ENCODE assay signal across 29 cellular contexts in the genomic region with DNA sequence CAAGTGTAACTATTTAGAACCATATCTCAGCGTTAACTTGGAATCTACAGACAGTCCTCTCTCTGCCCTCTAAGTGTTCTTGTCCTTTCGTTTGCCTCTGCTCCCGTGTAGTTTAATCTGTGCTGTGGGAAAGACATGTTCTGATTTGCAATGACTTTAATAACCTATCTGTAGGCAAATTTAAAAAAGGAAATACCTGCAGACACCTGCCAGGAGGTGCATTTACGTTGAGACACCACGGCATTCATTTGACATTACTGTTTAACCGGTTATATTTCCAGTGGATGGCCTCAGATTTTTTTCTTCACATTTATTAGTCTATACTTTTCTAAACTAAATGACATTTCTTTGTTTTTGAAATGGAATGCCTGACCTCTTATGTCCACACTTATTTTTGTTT.
"Had no signal": no experiment of that assay in that cellular context is flagged by ENCODE, and none has a peak within 500 bp of the region (broad histone marks: within the 10 kb centered on the region; RNA-seq: fewer than 3 reads in every experiment).

No MANE protein-coding gene starts in this region.

- H3K27me3 Mint-ChIP-seq: progenitor cell of endocrine pancreas; stimulated activated naive B cell treated with anti-CD40 and anti-IgM and Interleukin-4, amounts not matched to agents 10 μg/mL and 1 μg/mL and 100 μg/mL, for 72 hours; stimulated activated naive CD8-positive, alpha-beta T cell treated with anti-CD3 and anti-CD28 coated beads, Interleukin-15, Interleukin-2, amounts not matched to agents 100 ng/mL and 50 ng/mL, for 24 hours had no signal

- H3K4me1 ChIP-seq: neural progenitor cell, parathyroid adenoma, psoas muscle, right lobe of liver, sigmoid colon, stomach, thyroid gland, tibial nerve, upper lobe of left lung, vagina had no signal

- H3K9me3 Mint-ChIP-seq: nephron, neural progenitor cell had no signal

- H3K27me3 ChIP-seq: neural progenitor cell, ovary, right lobe of liver, sigmoid colon, stomach, thyroid gland, tibial nerve, upper lobe of left lung, vagina had no signal

- H3K27ac ChIP-seq: neural progenitor cell, ovary, parathyroid adenoma, psoas muscle, right lobe of liver, sigmoid colon, stomach, thoracic aorta, thyroid gland, tibial nerve, upper lobe of left lung, vagina had no signal

- H3K4me3 ChIP-seq: neural progenitor cell, ovary, psoas muscle, right lobe of liver, sigmoid colon, stomach, thoracic aorta, thyroid gland, tibial nerve, upper lobe of left lung, vagina had no signal

- H3K4me3 Mint-ChIP-seq: natural killer cell; nephron; neural progenitor cell; stimulated activated effector memory CD8-positive, alpha-beta T cell treated with anti-CD3 and anti-CD28 coated beads, Interleukin-12 subunit alpha, Interleukin-12 subunit beta, amount 100 ng/mL, for 72 hours; stimulated activated naive B cell treated with anti-CD40 and anti-IgM and Interleukin-4, amounts not matched to agents 10 μg/mL and 1 μg/mL and 100 μg/mL, for 72 hours; stimulated activated naive CD8-positive, alpha-beta T cell treated with anti-CD3 and anti-CD28 coated beads, Interleukin-15, Interleukin-2, amounts not matched to agents 100 ng/mL and 50 ng/mL, for 24 hours had no signal

- FAIRE-seq: small intestine, urothelium cell line had no signal

- H3K9ac ChIP-seq: neural progenitor cell, parathyroid adenoma had no signal

- H3K27ac Mint-ChIP-seq: natural killer cell; nephron; neural progenitor cell; progenitor cell of endocrine pancreas; stimulated activated effector memory CD8-positive, alpha-beta T cell treated with anti-CD3 and anti-CD28 coated beads, Interleukin-12 subunit alpha, Interleukin-12 subunit beta, amount 100 ng/mL, for 72 hours; stimulated activated naive B cell treated with anti-CD40 and anti-IgM and Interleukin-4, amounts not matched to agents 10 μg/mL and 1 μg/mL and 100 μg/mL, for 72 hours; stimulated activated naive CD8-positive, alpha-beta T cell treated with anti-CD3 and anti-CD28 coated beads, Interleukin-15, Interleukin-2, amounts not matched to agents 100 ng/mL and 50 ng/mL, for 24 hours had no signal

- ATAC-seq: natural killer cell; psoas muscle; right cardiac atrium; right lobe of liver; stimulated activated effector memory CD8-positive, alpha-beta T cell treated with anti-CD3 and anti-CD28 coated beads, Interleukin-12 subunit alpha, Interleukin-12 subunit beta, amount 100 ng/mL, for 72 hours; stimulated activated naive B cell treated with anti-CD40 and anti-IgM and Interleukin-4, amounts not matched to agents 10 μg/mL and 1 μg/mL and 100 μg/mL, for 72 hours had no signal

- H3K79me2 ChIP-seq: parathyroid adenoma had no signal

- DNase-seq: natural killer cell; occipital lobe; ovary; posterior cingulate gyrus; psoas muscle; right cardiac atrium; right lobe of liver; sigmoid colon; small intestine; stimulated activated CD4-positive, alpha-beta T cell treated with anti-CD3 and anti-CD28 coated beads, Interleukin-15, amount 100 ng/mL, for 24 hours; stimulated activated CD4-positive, alpha-beta T cell treated with anti-CD3 and anti-CD28 coated beads, Interleukin-2, amount 100 ng/mL, for 24 hours; stimulated activated CD4-positive, alpha-beta T cell treated with anti-CD3 and anti-CD28 coated beads, Interleukin-2, amount 100 ng/mL, for 48 hours; stimulated activated CD4-positive, alpha-beta T cell treated with anti-CD3 and anti-CD28 coated beads, Interleukin-4, amount 100 ng/mL, for 24 hours; stimulated activated naive B cell treated with anti-CD40 and anti-IgM and Interleukin-4, amounts not matched to agents 10 μg/mL and 1 μg/mL and 100 μg/mL, for 72 hours; stimulated activated naive CD4-positive, alpha-beta T cell treated with Interleukin-2 at 50 U/mL for 16 hours; stomach; thyroid gland; trophoblast cell; upper lobe of left lung had no signal

- H3K4me2 ChIP-seq: neural progenitor cell had no signal

- H3K36me3 Mint-ChIP-seq: natural killer cell; neural progenitor cell; stimulated activated effector memory CD8-positive, alpha-beta T cell treated with anti-CD3 and anti-CD28 coated beads, Interleukin-12 subunit alpha, Interleukin-12 subunit beta, amount 100 ng/mL, for 72 hours; stimulated activated naive B cell treated with anti-CD40 and anti-IgM and Interleukin-4, amounts not matched to agents 10 μg/mL and 1 μg/mL and 100 μg/mL, for 72 hours had no signal

- H2AFZ ChIP-seq: neural progenitor cell, parathyroid adenoma had no signal

- H3K36me3 ChIP-seq: neural progenitor cell, ovary, right lobe of liver, sigmoid colon, stomach, thoracic aorta, thyroid gland, tibial nerve, upper lobe of left lung, vagina had no signal

- H3K4me1 Mint-ChIP-seq: natural killer cell; nephron; neural progenitor cell; stimulated activated effector memory CD8-positive, alpha-beta T cell treated with anti-CD3 and anti-CD28 coated beads, Interleukin-12 subunit alpha, Interleukin-12 subunit beta, amount 100 ng/mL, for 72 hours; stimulated activated naive B cell treated with anti-CD40 and anti-IgM and Interleukin-4, amounts not matched to agents 10 μg/mL and 1 μg/mL and 100 μg/mL, for 72 hours had no signal

- H3K9me3 ChIP-seq: ovary, psoas muscle, right lobe of liver, sigmoid colon, stomach, thoracic aorta, thyroid gland, tibial nerve, upper lobe of left lung, vagina had no signal
